In the genomic region with DNA sequence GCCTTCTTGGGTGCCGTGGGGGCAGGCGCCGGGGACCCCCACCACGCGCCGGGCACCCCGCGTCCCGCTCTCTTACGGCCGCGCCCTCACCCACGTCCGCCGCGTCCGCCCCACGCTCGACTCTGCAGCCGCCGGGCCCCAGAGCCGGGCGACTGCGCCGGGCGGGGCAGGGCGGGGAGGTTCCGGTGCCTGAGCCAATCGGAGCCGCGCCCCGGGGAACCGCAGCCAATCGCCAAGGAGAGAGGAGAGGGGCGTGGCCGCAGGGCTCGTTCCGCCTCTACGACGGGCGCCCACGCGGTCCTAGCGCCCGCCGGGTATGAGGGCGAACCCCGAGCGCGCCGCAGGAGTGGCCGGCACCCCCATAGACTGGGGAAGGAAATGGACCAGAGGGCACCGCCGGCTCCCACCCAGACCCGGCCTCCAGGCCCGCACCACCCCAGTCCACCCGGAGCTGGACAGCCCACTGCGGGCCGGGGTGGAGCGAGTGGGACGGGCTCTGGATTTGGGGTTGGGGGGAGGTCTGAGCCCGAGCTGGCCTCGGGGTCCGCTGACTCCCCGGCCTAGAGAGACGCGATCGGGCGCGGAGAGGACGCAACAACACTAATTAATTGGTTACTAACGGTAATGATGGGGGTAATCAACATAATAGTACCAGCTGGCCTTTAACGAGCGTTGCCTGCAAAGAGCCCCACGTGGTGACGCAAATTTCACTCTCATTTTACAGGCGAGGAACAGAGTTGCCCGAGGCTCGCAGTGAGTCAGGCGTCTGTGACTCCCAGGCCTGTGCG, we compare ENCODE assay signal across 8 cellular contexts. TPM values are rescaled to one million over a fixed set of nuclear protein-coding genes. Genes with fewer than 3 reads are reported as not detected.
DNase-seq lines count a peak whose midpoint lies in the region; ATAC-seq, FAIRE-seq and TF ChIP-seq lines count a peak whose summit lies in the region.

A gene (minus strand): TSS at position 126 of the 788 bp plus-strand sequence. CDS start 183 bp downstream, outside the sequence.

- H3K4me3 ChIP-seq in BJ (ENCODE audit: low read depth, low read length) = peak within 1 kb of the TSS; percentile 72

- peak; percentile 94 for FAIRE-seq in GM19239 (lab: Jason Lieb, UNC)

- TF ChIP-seq CTCF in BJ (IDR thresholded peaks at IDR 0.05; ENCODE audit: insufficient read depth, low read depth, low read length) = no peak

- no peaks in the 10 kb centered on the region for H3K27me3 ChIP-seq in BJ (ENCODE audit: control insufficient read depth, insufficient read depth, low read length)

- peak within 1 kb of the TSS; percentile 47 for H3K27ac ChIP-seq in cingulate gyrus (ENCODE audit: low read depth, low read length)

- no peaks in the 10 kb centered on the region for H3K36me3 ChIP-seq in BJ (ENCODE audit: control insufficient read depth, insufficient read depth, low read length)

- CTCF ChIA-PET in BJ (lab: Yijun Ruan, JAX) = interaction anchor here (0.6 to 5.8 kb wide), 2 partner anchors 11 to 21 kb away, joined by 4 to 57 read pairs; no protein-coding TSS in a partner anchor

- POLR2A ChIA-PET in BJ (lab: Charles Lee) = interaction anchor here (0.5 kb wide), 1 partner anchor 464 kb away, joined by 3 read pairs; no protein-coding TSS in a partner anchor

- peak; percentile 79 for ATAC-seq in HG03442 (IDR thresholded peaks at IDR 0.05; ENCODE audit: unreplicated experiment)

- DNase-seq in BJ (ENCODE audit: low read depth) (peak; percentile 79), GM19239 (ENCODE audit: insufficient read length, low spot score) (peak; percentile 100), NCI-H510A treated with DMSO at 0.1 percent for 48 hours (lab: John Stamatoyannopoulos, UW) (peak; percentile 57), left kidney (ENCODE audit: low read depth, low spot score) (peak; percentile 98)
- peak; percentile 93 to 96 for DNase-seq in activated CD4-positive, alpha-beta T cell treated with anti-CD3 and anti-CD28 coated beads for 4 hours
- peak; percentile 96 for DNase-seq in stimulated activated CD4-positive, alpha-beta T cell treated with anti-CD3 and anti-CD28 coated beads, Interleukin-1b, Interleukin-23, amount 100 ng/mL, for 48 hours

RNA-seq across cellular contexts. Expression of the gene that starts here (rescaled TPM):
- polyA plus RNA-seq in BJ (2011; rRNA removed) = 35.0 and 54.7 TPM in 2 replicates
- 41.3 and 58.2 TPM in 2 replicates for polyA minus RNA-seq in BJ (2011; rRNA and poly(A)+ RNA removed)

Comparison
In these comparisons a context has a peak if more than half of its experiments do, and no peak if none do; other contexts are left out.
1. Peak in every context shown above with its lines: DNase-seq, ATAC-seq, H3K4me3 ChIP-seq and H3K27ac ChIP-seq.